In genomic region chr5:172282277-172283019, GRCh38 we compare ENCODE assay signal across 8 cellular contexts. TPM values are rescaled to one million over a fixed set of nuclear protein-coding genes. Genes with fewer than 3 reads are reported as not detected.
DNase-seq lines count a peak whose midpoint lies in the region; ATAC-seq, FAIRE-seq and TF ChIP-seq lines count a peak whose summit lies in the region.

No MANE protein-coding gene starts in this region.

- H3K4me1 Mint-ChIP-seq in activated CD8-positive, alpha-beta memory T cell treated with anti-CD3 and anti-CD28 coated beads, Interleukin-2, amount 10 ng/mL, durations not matched to agents 7 days and 5 days = peaks cover 20% of the 10 kb centered on the region
- peaks cover 5% of the 10 kb centered on the region for H3K4me1 Mint-ChIP-seq in activated T-helper 17 cell treated with anti-CD3 and anti-CD28 coated beads, Interleukin-2, amount 50 U/mL, for 72 hours

- CTCF ChIA-PET in activated CD8-positive, alpha-beta memory T cell treated with anti-CD3 and anti-CD28 coated beads, Interleukin-2, amount 10 ng/mL, durations not matched to agents 7 days and 5 days (lab: Charles Lee) = interaction anchor here (0.6 to 3.1 kb wide), 19 partner anchors 9 to 376 kb away, joined by 3 to 12 read pairs (median 3); partner anchors contain the start of genes EFCAB9 and STK10

- peaks cover 3 to 22% of the 10 kb centered on the region in 2 donors for H3K4me1 ChIP-seq in thoracic aorta (ENCODE audit: control insufficient read depth in 1 of 2, low read depth in 2 of 2)

- peak; percentile 9 for FAIRE-seq in islet of Langerhans (lab: Jason Lieb, UNC)

- peak overlapping the region; percentile 57 for H3K27ac Mint-ChIP-seq in activated CD8-positive, alpha-beta memory T cell treated with anti-CD3 and anti-CD28 coated beads, Interleukin-2, amount 10 ng/mL, durations not matched to agents 7 days and 5 days
- peak overlapping the region; percentile 78 for H3K27ac Mint-ChIP-seq in activated T-helper 17 cell treated with anti-CD3 and anti-CD28 coated beads, Interleukin-2, amount 50 U/mL, for 72 hours

- no peaks in the 10 kb centered on the region for H3K27me3 ChIP-seq in thoracic aorta (replicated peaks; ENCODE audit: insufficient read depth)

- DNase-seq in activated CD8-positive, alpha-beta memory T cell treated with anti-CD3 and anti-CD28 coated beads, Interleukin-2, amount 10 ng/mL, durations not matched to agents 7 days and 5 days = no peak
- no peak for DNase-seq in activated CD8-positive, alpha-beta memory T cell treated with anti-CD3 and anti-CD28 coated beads, Interleukin-2, amount 50 U/mL, for 48 hours
- DNase-seq in thoracic aorta (ENCODE audit: low spot score) (no peak), posterior cingulate gyrus (no peak), SHP77 (lab: John Stamatoyannopoulos, UW) (no peak), NCI-H748 treated with DMSO at 0.1 percent for 48 hours (lab: John Stamatoyannopoulos, UW) (no peak)

- H3K4me3 ChIP-seq in thoracic aorta = peak overlapping the region; percentile 98

- peaks cover 14% of the 10 kb centered on the region for H3K27me3 Mint-ChIP-seq in activated CD8-positive, alpha-beta memory T cell treated with anti-CD3 and anti-CD28 coated beads, Interleukin-2, amount 10 ng/mL, durations not matched to agents 7 days and 5 days
- no peaks in the 10 kb centered on the region for H3K27me3 Mint-ChIP-seq in activated T-helper 17 cell treated with anti-CD3 and anti-CD28 coated beads, Interleukin-2, amount 50 U/mL, for 72 hours

- TF ChIP-seq CTCF in thoracic aorta (IDR thresholded peaks at IDR 0.05) = no peak

- H3K4me3 Mint-ChIP-seq in activated CD8-positive, alpha-beta memory T cell treated with anti-CD3 and anti-CD28 coated beads, Interleukin-2, amount 10 ng/mL, durations not matched to agents 7 days and 5 days = peak overlapping the region; percentile 83
- H3K4me3 Mint-ChIP-seq in activated T-helper 17 cell treated with anti-CD3 and anti-CD28 coated beads, Interleukin-2, amount 50 U/mL, for 72 hours = peak overlapping the region; percentile 88

- ATAC-seq in activated CD8-positive, alpha-beta memory T cell treated with anti-CD3 and anti-CD28 coated beads, Interleukin-2, amount 10 ng/mL, durations not matched to agents 7 days and 5 days = no peak
- ATAC-seq in activated T-helper 17 cell treated with anti-CD3 and anti-CD28 coated beads, Interleukin-2, amount 50 U/mL, for 72 hours (replicated peaks) = no peak
- ATAC-seq in thoracic aorta (ENCODE audit: insufficient number of reproducible peaks, low FRiP score, low read depth) = no peak

- intact Hi-C loops in posterior cingulate gyrus (cut with DNase I) = loop anchor here (2.0 to 5.0 kb wide), 3 partner anchors 94 to 175 kb away; partner anchors contain the start of genes SH3PXD2B and STK10

- H3K27ac ChIP-seq in thoracic aorta = peak overlapping the region; percentile 82 to 95

- H3K36me3 Mint-ChIP-seq in activated CD8-positive, alpha-beta memory T cell treated with anti-CD3 and anti-CD28 coated beads, Interleukin-2, amount 10 ng/mL, durations not matched to agents 7 days and 5 days = peaks cover 3% of the 10 kb centered on the region
- H3K36me3 Mint-ChIP-seq in activated T-helper 17 cell treated with anti-CD3 and anti-CD28 coated beads, Interleukin-2, amount 50 U/mL, for 72 hours (ENCODE audit: low read depth) = no peaks in the 10 kb centered on the region

- H3K9me3 ChIP-seq in thoracic aorta = no peaks in the 10 kb centered on the region

- no peaks in the 10 kb centered on the region for H3K9me3 Mint-ChIP-seq in activated CD8-positive, alpha-beta memory T cell treated with anti-CD3 and anti-CD28 coated beads, Interleukin-2, amount 10 ng/mL, durations not matched to agents 7 days and 5 days (ENCODE audit: low read depth)
- no peaks in the 10 kb centered on the region for H3K9me3 Mint-ChIP-seq in activated T-helper 17 cell treated with anti-CD3 and anti-CD28 coated beads, Interleukin-2, amount 50 U/mL, for 72 hours

- no peaks in the 10 kb centered on the region for H3K36me3 ChIP-seq in thoracic aorta

RNA-seq across cellular contexts. Expression of gene UBTD2, which starts 1.1 kb away (rescaled TPM):
- 1 to 10 TPM; 7.3 to 8.7 TPM for total RNA-seq in activated CD8-positive, alpha-beta memory T cell treated with anti-CD3 and anti-CD28 coated beads, Interleukin-2, amount 10 ng/mL, durations not matched to agents 7 days and 5 days
- total RNA-seq in activated T-helper 17 cell treated with anti-CD3 and anti-CD28 coated beads, Interleukin-2, amount 50 U/mL, for 72 hours = 1 to 10 TPM; 7.7 to 8.3 TPM
- 10 to 100 TPM; 16.1 to 17.8 TPM for total RNA-seq in thoracic aorta
